Comparison of ENCODE assay signal across 1 cellular context in genomic region chr10:28811639-28812349, GRCh38.
TF ChIP-seq lines count a peak whose summit lies in the region.

No MANE protein-coding gene starts in this region.

TF ChIP-seq in K562, 482 proteins besides CTCF, POLR2A, EP300 and RAD21 (continued from another document and continues in another):
- TF ChIP-seq TSHZ1 (CRISPR knock-in tag; IDR thresholded peaks at IDR 0.05): peak; percentile 92
- peak; percentile 87 for TF ChIP-seq DIDO1 (tag; IDR thresholded peaks at IDR 0.05; ENCODE audit: low read depth)
- peak; percentile 87; the same call in 1 of the 2 replicates for TF ChIP-seq IFI16 (CRISPR knock-in tag; IDR thresholded peaks at IDR 0.05)
- peak in 1 of 3 experiments; percentile 55 for TF ChIP-seq YY1 (IDR thresholded peaks at IDR 0.05; ENCODE audit: borderline replicate concordance in 1 of 3, control insufficient read depth in 1 of 3, extremely low read depth in 1 of 3, insufficient read depth in 3 of 3, insufficient read length in 1 of 3, insufficient replicate concordance in 2 of 3, low read depth in 1 of 3, low read length in 2 of 3)
- peak; percentile 96 for TF ChIP-seq HDAC8 (tag; IDR thresholded peaks at IDR 0.05)
- peak; percentile 27 for TF ChIP-seq TBP (optimal IDR thresholded peaks at IDR 0.05; ENCODE audit: low read depth, low read length)
- peak; percentile 100 for TF ChIP-seq ZNF592 (IDR thresholded peaks at IDR 0.05)
- TF ChIP-seq BMI1 (IDR thresholded peaks at IDR 0.05; ENCODE audit: low read length): peak; percentile 26; the same call in 1 of the 2 replicates
- peak; percentile 90 for TF ChIP-seq ZNF449 (CRISPR knock-in tag; IDR thresholded peaks at IDR 0.05)
- 0 out of 2 replicates have a peak, but pooled peaks have one; percentile 23 for TF ChIP-seq ZFP1 (CRISPR knock-in tag; IDR thresholded peaks at IDR 0.05)
- peak; percentile 93 for TF ChIP-seq MECOM (CRISPR knock-in tag; IDR thresholded peaks at IDR 0.05)
- peak; percentile 78 for TF ChIP-seq TCFL5 (CRISPR knock-in tag; conservative IDR thresholded peaks at IDR 0.05)
- TF ChIP-seq ZNF324 (CRISPR knock-in tag; IDR thresholded peaks at IDR 0.05): peak; percentile 63; the same call in 1 of the 2 replicates
- TF ChIP-seq KLF13 (tag; IDR thresholded peaks at IDR 0.05; ENCODE audit: borderline replicate concordance, low read depth): peak; percentile 89
- TF ChIP-seq ELF2 (CRISPR knock-in tag; IDR thresholded peaks at IDR 0.05): peak; percentile 71; the same call in 1 of the 2 replicates
- no peak for TF ChIP-seq HNRNPUL1 (IDR thresholded peaks at IDR 0.05; ENCODE audit: low read length)
- TF ChIP-seq MAFK (IDR thresholded peaks at IDR 0.05; ENCODE audit: low read length): no peak
- TF ChIP-seq SIX5 (IDR thresholded peaks at IDR 0.05; ENCODE audit: borderline replicate concordance in 1 of 2, insufficient read depth in 1 of 2, low read depth in 1 of 2, low read length in 2 of 2): 0 out of 4 replicates have a peak, but pooled peaks of 1 of the 2 experiments have one; percentile 22
- no peak for TF ChIP-seq GABPB2 (CRISPR knock-in tag; conservative IDR thresholded peaks at IDR 0.05)
- TF ChIP-seq MEIS2 (IDR thresholded peaks at IDR 0.05; ENCODE audit: partially characterized antibody): peak; percentile 56
- TF ChIP-seq ZNF175 (CRISPR knock-in tag; IDR thresholded peaks at IDR 0.05; ENCODE audit: low read depth): peak; percentile 94
- peak; percentile 93 for TF ChIP-seq ZBTB17 (CRISPR knock-in tag; IDR thresholded peaks at IDR 0.05)
- peak; percentile 93; the same call in 1 of the 2 replicates for TF ChIP-seq ZBTB9 (CRISPR knock-in tag; IDR thresholded peaks at IDR 0.05)
- TF ChIP-seq NR3C1 (CRISPR knock-in tag; IDR thresholded peaks at IDR 0.05): no peak
- TF ChIP-seq TOE1 (IDR thresholded peaks at IDR 0.05; ENCODE audit: borderline replicate concordance): no peak
- TF ChIP-seq TOE1 (CRISPR knock-in tag; IDR thresholded peaks at IDR 0.05; ENCODE audit: borderline replicate concordance, low read depth): no peak
- TF ChIP-seq CTCFL (IDR thresholded peaks at IDR 0.05; ENCODE audit: borderline replicate concordance, insufficient read depth, low read depth, low read length, poor library complexity, severe bottlenecking): no peak
- peak; percentile 90 for TF ChIP-seq CUX1 (CRISPR knock-in tag; IDR thresholded peaks at IDR 0.05)
- no peak for TF ChIP-seq BRF1 (IDR thresholded peaks at IDR 0.05; ENCODE audit: borderline replicate concordance, extremely low read depth, insufficient read length)
- peak in 1 of 2 experiments; percentile 13; a peak in 1 of 4 replicates for TF ChIP-seq KDM1A (IDR thresholded peaks at IDR 0.05)
- 0 out of 2 replicates have a peak, but pooled peaks have one; percentile 23 for TF ChIP-seq CLOCK (CRISPR knock-in tag; IDR thresholded peaks at IDR 0.05; ENCODE audit: borderline replicate concordance)
- TF ChIP-seq ZNF431 (CRISPR knock-in tag; IDR thresholded peaks at IDR 0.05): no peak
